Comparison of ENCODE assay signal across 8 cellular contexts in genomic region chr1:205505076-205505729, GRCh38. TPM values are rescaled to one million over a fixed set of nuclear protein-coding genes. Genes with fewer than 3 reads are reported as not detected.
A peak's percentile ranks its signal among the peaks of the same experiment; 100 is the strongest.
DNase-seq lines count a peak whose midpoint lies in the region; ATAC-seq, FAIRE-seq and TF ChIP-seq lines count a peak whose summit lies in the region.

No MANE protein-coding gene starts in this region.

- intact Hi-C loops in Calu3 (cut with micrococcal nuclease; ENCODE audit: unreplicated experiment): no loop called here

- no peak for TF ChIP-seq RAD21 in neural cell (conservative IDR thresholded peaks at IDR 0.05)

- H3K9ac ChIP-seq in NT2/D1 (ENCODE audit: insufficient read length, low read depth): peak overlapping the region; percentile 84
- peak overlapping the region; percentile 56 for H3K9ac ChIP-seq in neural cell (ENCODE audit: low read length)

- H3K4me3 Mint-ChIP-seq in Calu3 (ENCODE audit: low read depth, unreplicated experiment): peak overlapping the region; percentile 82

- H3F3A ChIP-seq in neural cell (ENCODE audit: insufficient read depth, low read length, poor library complexity, severe bottlenecking): no peaks in the 10 kb centered on the region

- no peak for FAIRE-seq in H54 (lab: Jason Lieb, UNC)

- TF ChIP-seq CTCF in Calu3 (IDR thresholded peaks at IDR 0.05; ENCODE audit: unreplicated experiment) (no peak), epithelial cell of esophagus (IDR thresholded peaks at IDR 0.05; ENCODE audit: insufficient read depth, low read depth, low read length, missing control alignments) (no peak), neural cell (IDR thresholded peaks at IDR 0.05; ENCODE audit: poor library complexity, severe bottlenecking) (no peak)

- peaks cover 16% of the 10 kb centered on the region for H3K27me3 Mint-ChIP-seq in Calu3 (ENCODE audit: unreplicated experiment)

- H3K36me3 ChIP-seq in NT2/D1 (ENCODE audit: insufficient read depth, insufficient read length, low read length): peaks cover 5% of the 10 kb centered on the region
- no peaks in the 10 kb centered on the region for H3K36me3 ChIP-seq in neural cell (ENCODE audit: insufficient read depth, low read length)

- no peak for TF ChIP-seq POLR2A in H54 (IDR thresholded peaks at IDR 0.05; ENCODE audit: low read depth, low read length)

- BruUV-seq in Calu3 (replicated peaks; lab: Mats Ljungman, UMichigan): TSS peak; percentile 39

- no peaks in the 10 kb centered on the region for H4K20me1 ChIP-seq in neural cell (ENCODE audit: insufficient read depth)

- peak overlapping the region; percentile 72 for H3K4me3 ChIP-seq in NT2/D1 (ENCODE audit: insufficient read length, low read depth)
- peak overlapping the region; percentile 70 for H3K4me3 ChIP-seq in epithelial cell of esophagus (ENCODE audit: low read length)
- H3K4me3 ChIP-seq in neural cell (ENCODE audit: low read length): peak overlapping the region; percentile 67

- peak overlapping the region; percentile 61 for H2AFZ ChIP-seq in neural cell (ENCODE audit: low read depth, low read length)

- CTCF ChIA-PET in Calu3 (lab: Charles Lee): interaction anchor here (0.6 to 1.9 kb wide), 11 partner anchors 12 to 777 kb away, joined by 3 to 7 read pairs (median 4); no protein-coding TSS in a partner anchor

- TF ChIP-seq EP300 in neural cell (conservative IDR thresholded peaks at IDR 0.05; ENCODE audit: poor library complexity, severe bottlenecking): no peak

- no peaks in the 10 kb centered on the region for H3K9me2 ChIP-seq in neural cell (ENCODE audit: insufficient read depth, low read length)

- H3K9me3 ChIP-seq in NT2/D1 (ENCODE audit: insufficient read depth, low read length): no peaks in the 10 kb centered on the region
- H3K9me3 ChIP-seq in neural cell (ENCODE audit: low read length): no peaks in the 10 kb centered on the region

- peaks cover 21% of the 10 kb centered on the region for H3K36me3 Mint-ChIP-seq in Calu3 (ENCODE audit: insufficient read depth, unreplicated experiment)

- H3K4me1 Mint-ChIP-seq in Calu3 (ENCODE audit: low read depth, unreplicated experiment): peaks cover 9% of the 10 kb centered on the region

- H3K79me2 ChIP-seq in neural cell (replicated peaks; ENCODE audit: insufficient read depth, low read length): no peaks in the 10 kb centered on the region

- no peak for ATAC-seq in GM21529 (IDR thresholded peaks at IDR 0.05; ENCODE audit: unreplicated experiment)

- no peak overlapping the region for H3K27ac ChIP-seq in neural cell (ENCODE audit: low read length)

- H3K27me3 ChIP-seq in NT2/D1 (ENCODE audit: insufficient read depth, insufficient read length) (no peaks in the 10 kb centered on the region), neural cell (ENCODE audit: insufficient read depth, low read depth, low read length) (peaks cover 5% of the 10 kb centered on the region)

- DNase-seq in Calu3: peak; percentile 35
- DNase-seq in NT2/D1 (ENCODE audit: low read depth, low spot score): no peak
- DNase-seq in epithelial cell of esophagus (ENCODE audit: low read depth): no peak
- no peak for DNase-seq in H54 (ENCODE audit: insufficient read length, low spot score)
- no peak for DNase-seq in AG08395 (ENCODE audit: low spot score)
- no peak for DNase-seq in DMS 273 treated with DMSO at 0.1 percent for 48 hours (lab: John Stamatoyannopoulos, UW)

- peaks cover 22% of the 10 kb centered on the region for H3K4me1 ChIP-seq in NT2/D1 (ENCODE audit: insufficient read depth, insufficient read length)

- H3K27ac Mint-ChIP-seq in Calu3 (ENCODE audit: unreplicated experiment): peak overlapping the region; percentile 63

- H3K4me2 ChIP-seq in neural cell (ENCODE audit: low read length): peak overlapping the region; percentile 27

- H3K9me3 Mint-ChIP-seq in Calu3 (ENCODE audit: low read depth, unreplicated experiment): no peaks in the 10 kb centered on the region

TF ChIP-seq in neural cell, 6 proteins besides CTCF, POLR2A, EP300 and RAD21:
- TF ChIP-seq MXI1 (conservative IDR thresholded peaks at IDR 0.05; ENCODE audit: poor library complexity, severe bottlenecking): no peak
TF ChIP-seq in neural cell: peak in this region for 0.

RNA-seq across cellular contexts. Expression of gene CDK18, which starts 0.7 kb away (rescaled TPM):
- total RNA-seq in Calu3 (2022): 42.1 and 44.0 TPM in 2 replicates
- not detected in 2 replicates for polyA plus RNA-seq in neural cell
- polyA minus RNA-seq in neural cell: 1.5 TPM in 1 of 2 replicates, not detected in the other

RNA-seq across cellular contexts. Expression of gene BLACAT1, which starts 49.4 kb away (rescaled TPM):
- 14.2 TPM in 2 replicates for total RNA-seq in Calu3 (2022)
- 5.6 and 6.0 TPM in 2 replicates for polyA plus RNA-seq in neural cell
- 12.2 and 15.9 TPM in 2 replicates for polyA minus RNA-seq in neural cell
